ENCODE assay signal across 8 cellular contexts in the genomic region with DNA sequence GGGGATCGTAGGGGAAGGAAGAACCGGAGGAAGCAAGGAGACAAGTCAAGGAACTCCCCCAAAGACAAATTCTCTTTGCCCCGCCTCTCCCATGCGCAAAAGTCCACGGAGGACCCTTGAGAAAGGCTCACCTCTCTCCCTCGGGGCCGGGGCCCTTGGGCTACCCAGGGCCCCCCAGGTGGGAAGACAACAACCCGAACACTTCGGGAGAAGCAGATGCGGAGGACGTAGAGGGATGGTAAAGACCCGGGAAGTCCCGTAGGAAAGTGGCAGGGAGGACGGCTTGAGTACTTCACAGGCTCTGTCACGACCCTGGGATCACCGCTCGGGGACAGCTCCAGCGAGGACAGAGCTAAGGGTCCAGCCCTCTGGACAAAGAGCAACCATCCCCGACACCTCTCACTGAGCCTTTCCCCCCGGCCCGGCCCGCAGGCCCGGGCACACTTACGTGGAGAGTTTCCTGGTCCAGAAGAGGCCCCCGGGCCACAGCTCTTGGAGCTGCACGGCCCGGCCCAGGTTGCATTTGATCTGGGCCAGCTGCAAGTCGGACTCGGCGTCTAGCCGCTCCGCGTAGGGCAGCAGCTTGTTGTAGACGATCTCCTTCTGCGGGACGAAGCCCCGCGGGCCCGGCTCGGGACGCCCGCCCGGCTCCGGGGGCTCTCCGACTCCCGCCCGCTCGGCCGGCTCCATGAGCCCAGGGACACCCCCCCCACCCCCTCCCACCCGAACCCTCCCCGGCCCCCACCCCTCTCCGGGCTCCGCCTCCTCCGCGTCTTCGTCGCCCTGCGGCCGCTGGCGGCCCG. TPM values are rescaled to one million over a fixed set of nuclear protein-coding genes. Genes with fewer than 3 reads are reported as not detected.
DNase-seq lines count a peak whose midpoint lies in the region; ATAC-seq, FAIRE-seq and TF ChIP-seq lines count a peak whose summit lies in the region.

No MANE protein-coding gene starts in this region.

- H3K27ac ChIP-seq in astrocyte (ENCODE audit: low read depth, low read length): peak overlapping the region; percentile 99

- ATAC-seq in GM19372 (IDR thresholded peaks at IDR 0.05; ENCODE audit: low read depth, unreplicated experiment) (peak; percentile 29), HG03378 (IDR thresholded peaks at IDR 0.05; ENCODE audit: unreplicated experiment) (peak; percentile 22)

- H3K9me3 Mint-ChIP-seq in astrocyte (ENCODE audit: unreplicated experiment): no peaks in the 10 kb centered on the region

- peaks cover 58% of the 10 kb centered on the region for H3K79me2 ChIP-seq in astrocyte (ENCODE audit: insufficient read depth, low read length)

- no peaks in the 10 kb centered on the region for H3K27me3 ChIP-seq in astrocyte (ENCODE audit: insufficient read depth, low read length)

- H3K36me3 ChIP-seq in astrocyte (ENCODE audit: insufficient read depth, low read length): no peaks in the 10 kb centered on the region

- H3K9ac ChIP-seq in astrocyte (ENCODE audit: low read length): peak overlapping the region; percentile 95

- peak overlapping the region; percentile 89 for H3K4me2 ChIP-seq in astrocyte (ENCODE audit: low read length)

- peaks cover 50% of the 10 kb centered on the region for H4K20me1 ChIP-seq in astrocyte (ENCODE audit: insufficient read depth, low read length)

- peak overlapping the region; percentile 95 for H3K4me3 Mint-ChIP-seq in astrocyte (ENCODE audit: unreplicated experiment)

- no peaks in the 10 kb centered on the region for H3K9me3 ChIP-seq in astrocyte (ENCODE audit: insufficient read depth, low read depth, low read length)

- no peak for TF ChIP-seq CTCF in astrocyte (IDR thresholded peaks at IDR 0.05; ENCODE audit: insufficient read depth, low read depth, low read length)

- FAIRE-seq in astrocyte (lab: Jason Lieb, UNC) (no peak), RCC 7860 (lab: Jason Lieb, UNC) (no peak)

- H3K4me1 ChIP-seq in astrocyte (ENCODE audit: insufficient read depth, low read length): peaks cover 10% of the 10 kb centered on the region

- H3K4me1 Mint-ChIP-seq in astrocyte (ENCODE audit: low read depth, unreplicated experiment): peaks cover 7% of the 10 kb centered on the region

- H3K4me3 ChIP-seq in astrocyte (ENCODE audit: insufficient read depth, low read depth, low read length): peak overlapping the region; percentile 84

- peak overlapping the region; percentile 94 for H3K27ac Mint-ChIP-seq in astrocyte (ENCODE audit: unreplicated experiment)

- peak; percentile 24 for DNase-seq in COR-L47 (lab: John Stamatoyannopoulos, UW)
- peak; percentile 26 to 79 for DNase-seq in SHP77 (lab: John Stamatoyannopoulos, UW)
- DNase-seq in astrocyte (ENCODE audit: low read depth): peak; percentile 30
- DNase-seq in hypothalamus (lab: John Stamatoyannopoulos, UW): peak in 32 of 51 donors; percentile 20 to 91 (median 44)
- peak; percentile 9 for DNase-seq in renal cortical epithelial cell (ENCODE audit: low read depth)
- DNase-seq in RCC 7860 (ENCODE audit: low spot score): no peak

- H2AFZ ChIP-seq in astrocyte (ENCODE audit: low read depth, low read length): no peak overlapping the region

- no peaks in the 10 kb centered on the region for H3K27me3 Mint-ChIP-seq in astrocyte (ENCODE audit: low read depth, unreplicated experiment)

- H3K36me3 Mint-ChIP-seq in astrocyte (ENCODE audit: low read depth, unreplicated experiment): peaks cover 10% of the 10 kb centered on the region

RNA-seq across cellular contexts. Expression of a gene that starts 0.5 kb away (rescaled TPM):
- total RNA-seq in astrocyte (101 and 110 TPM in 2 replicates), renal cortical epithelial cell (33.7 and 51.7 TPM in 2 replicates)
